21 cellular contexts compared by ENCODE assay signal in the genomic region with DNA sequence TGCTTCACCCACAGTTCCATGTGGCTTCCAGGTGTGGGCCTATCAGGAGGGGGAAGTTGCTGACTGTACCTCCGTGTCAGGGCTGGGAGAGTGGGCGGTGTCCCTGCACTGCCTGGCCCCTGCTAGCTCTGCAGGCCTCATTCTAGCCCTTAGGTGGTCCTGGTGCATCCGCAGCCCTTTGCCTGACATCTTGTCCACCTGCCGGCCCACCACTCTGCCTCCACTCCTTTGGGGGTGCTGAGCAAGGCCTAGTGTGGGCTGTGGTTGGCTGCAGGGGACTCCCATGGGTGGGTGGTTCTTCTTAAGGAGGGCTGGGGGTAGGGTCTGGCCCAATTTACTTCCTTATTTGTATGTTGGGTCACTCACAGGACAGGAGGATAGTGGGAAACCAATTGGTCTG.
A peak's percentile ranks its signal among the peaks of the same experiment; 100 is the strongest.
DNase-seq lines count a peak whose midpoint lies in the region; ATAC-seq, FAIRE-seq and TF ChIP-seq lines count a peak whose summit lies in the region.
"Had no signal": no experiment of that assay in that cellular context is flagged by ENCODE, and none has a peak within 500 bp of the region (broad histone marks: within the 10 kb centered on the region; RNA-seq: fewer than 3 reads in every experiment).

No MANE protein-coding gene starts in this region.

- no peak overlapping the region for H3K27ac Mint-ChIP-seq in activated CD8-positive, alpha-beta memory T cell treated with anti-CD3 and anti-CD28 coated beads, Interleukin-2, amount 10 ng/mL, durations not matched to agents 7 days and 5 days
- no peak overlapping the region for H3K27ac Mint-ChIP-seq in activated CD4-positive, alpha-beta T cell treated with anti-CD3 and anti-CD28 coated beads, Interleukin-2, amount 10 ng/mL, durations not matched to agents 7 days and 5 days

- H3K4me1 Mint-ChIP-seq in activated CD8-positive, alpha-beta memory T cell treated with anti-CD3 and anti-CD28 coated beads, Interleukin-2, amount 10 ng/mL, durations not matched to agents 7 days and 5 days, result no peaks in the 10 kb centered on the region
- no peaks in the 10 kb centered on the region for H3K4me1 Mint-ChIP-seq in activated CD4-positive, alpha-beta T cell treated with anti-CD3 and anti-CD28 coated beads, Interleukin-2, amount 10 ng/mL, durations not matched to agents 7 days and 5 days
- H3K4me1 Mint-ChIP-seq: CD14-positive monocyte had no signal

- TF ChIP-seq POLR2A in suprapubic skin (IDR thresholded peaks at IDR 0.05), result no peak
- TF ChIP-seq POLR2A in GM12892 (IDR thresholded peaks at IDR 0.05; ENCODE audit: low read depth, low read length), result no peak

- no peak for FAIRE-seq in GM12892 (lab: Jason Lieb, UNC)
- FAIRE-seq: H1 had no signal

- no peaks in the 10 kb centered on the region for H3K27me3 Mint-ChIP-seq in activated CD8-positive, alpha-beta memory T cell treated with anti-CD3 and anti-CD28 coated beads, Interleukin-2, amount 10 ng/mL, durations not matched to agents 7 days and 5 days
- no peaks in the 10 kb centered on the region for H3K27me3 Mint-ChIP-seq in activated CD4-positive, alpha-beta T cell treated with anti-CD3 and anti-CD28 coated beads, Interleukin-2, amount 10 ng/mL, durations not matched to agents 7 days and 5 days
- H3K27me3 Mint-ChIP-seq: IgD-negative memory B cell had no signal

- TF ChIP-seq CTCF in WERI-Rb-1 (IDR thresholded peaks at IDR 0.05; ENCODE audit: low read depth, low read length), result no peak
- TF ChIP-seq CTCF in suprapubic skin (IDR thresholded peaks at IDR 0.05), result no peak

- WGBS in suprapubic skin, result 100% methylated on average over 2 of the region's 4 CpGs

- no peaks in the 10 kb centered on the region for H3K36me3 Mint-ChIP-seq in activated CD8-positive, alpha-beta memory T cell treated with anti-CD3 and anti-CD28 coated beads, Interleukin-2, amount 10 ng/mL, durations not matched to agents 7 days and 5 days
- no peaks in the 10 kb centered on the region for H3K36me3 Mint-ChIP-seq in activated CD4-positive, alpha-beta T cell treated with anti-CD3 and anti-CD28 coated beads, Interleukin-2, amount 10 ng/mL, durations not matched to agents 7 days and 5 days (ENCODE audit: low read depth)
- H3K36me3 Mint-ChIP-seq: CD14-positive monocyte, IgD-negative memory B cell had no signal

- H3K27me3 ChIP-seq in WERI-Rb-1 (ENCODE audit: insufficient read depth, low read depth, severe bottlenecking), result no peaks in the 10 kb centered on the region
- no peaks in the 10 kb centered on the region for H3K27me3 ChIP-seq in suprapubic skin

- no peak overlapping the region for H3K4me3 ChIP-seq in WERI-Rb-1 (ENCODE audit: low read depth, low read length)
- H3K4me3 ChIP-seq in suprapubic skin, result no peak overlapping the region

- POLR2A ChIA-PET in activated CD4-positive, alpha-beta T cell treated with anti-CD3 and anti-CD28 coated beads, Interleukin-2, amount 10 ng/mL, durations not matched to agents 7 days and 5 days (lab: Charles Lee), result no interaction called here

- ATAC-seq in activated CD8-positive, alpha-beta memory T cell treated with anti-CD3 and anti-CD28 coated beads, Interleukin-2, amount 10 ng/mL, durations not matched to agents 7 days and 5 days, result no peak
- ATAC-seq in HG02588 (IDR thresholded peaks at IDR 0.05; ENCODE audit: unreplicated experiment), result no peak
- ATAC-seq: HCT116 had no signal

- H3K9me3 ChIP-seq in WERI-Rb-1 (ENCODE audit: severe bottlenecking) (peaks cover 2% of the 10 kb centered on the region), suprapubic skin (no peaks in the 10 kb centered on the region)
- H3K9me3 ChIP-seq: SK-N-SH had no signal

- no peaks in the 10 kb centered on the region for H3K9me3 Mint-ChIP-seq in activated CD8-positive, alpha-beta memory T cell treated with anti-CD3 and anti-CD28 coated beads, Interleukin-2, amount 10 ng/mL, durations not matched to agents 7 days and 5 days (ENCODE audit: low read depth)
- H3K9me3 Mint-ChIP-seq in activated CD4-positive, alpha-beta T cell treated with anti-CD3 and anti-CD28 coated beads, Interleukin-2, amount 10 ng/mL, durations not matched to agents 7 days and 5 days, result no peaks in the 10 kb centered on the region
- H3K9me3 Mint-ChIP-seq: CD14-positive monocyte, IgD-negative memory B cell had no signal

- no peak for TF ChIP-seq EP300 in suprapubic skin (IDR thresholded peaks at IDR 0.05)

- DNase-seq in activated CD8-positive, alpha-beta memory T cell treated with anti-CD3 and anti-CD28 coated beads, Interleukin-2, amount 50 U/mL, for 48 hours, result peak; percentile 46
- DNase-seq in activated CD8-positive, alpha-beta memory T cell treated with anti-CD3 and anti-CD28 coated beads, Interleukin-2, amount 10 ng/mL, durations not matched to agents 7 days and 5 days, result no peak
- DNase-seq in WERI-Rb-1 (no peak), mucosa of gallbladder (ENCODE audit: low spot score) (peak; percentile 0), suprapubic skin (ENCODE audit: low spot score in 2 of 2) (no peak), GM12892 (ENCODE audit: insufficient read length) (no peak)
- DNase-seq in activated CD4-positive, alpha-beta T cell treated with anti-CD3 and anti-CD28 coated beads, Interleukin-2, amount 10 ng/mL, durations not matched to agents 7 days and 5 days, result no peak
- DNase-seq: 8988T, GDM1, MV-4-11, NCI-H1105 treated with DMSO at 0.1 percent for 48 hours, NCI-H2081, NCI-H446, NCI-H526, SHP77, SK-N-SH had no signal

- no peak overlapping the region for H3K4me3 Mint-ChIP-seq in activated CD8-positive, alpha-beta memory T cell treated with anti-CD3 and anti-CD28 coated beads, Interleukin-2, amount 10 ng/mL, durations not matched to agents 7 days and 5 days
- H3K4me3 Mint-ChIP-seq in activated CD4-positive, alpha-beta T cell treated with anti-CD3 and anti-CD28 coated beads, Interleukin-2, amount 10 ng/mL, durations not matched to agents 7 days and 5 days, result no peak overlapping the region
- H3K4me3 Mint-ChIP-seq: CD14-positive monocyte, IgD-negative memory B cell had no signal

- peaks cover 10% of the 10 kb centered on the region for H3K4me1 ChIP-seq in suprapubic skin

- no peaks in the 10 kb centered on the region for H3K36me3 ChIP-seq in WERI-Rb-1
- no peaks in the 10 kb centered on the region for H3K36me3 ChIP-seq in suprapubic skin

- CTCF ChIA-PET in activated CD8-positive, alpha-beta memory T cell treated with anti-CD3 and anti-CD28 coated beads, Interleukin-2, amount 10 ng/mL, durations not matched to agents 7 days and 5 days (lab: Charles Lee), result no interaction called here
- CTCF ChIA-PET in activated CD4-positive, alpha-beta T cell treated with anti-CD3 and anti-CD28 coated beads, Interleukin-2, amount 10 ng/mL, durations not matched to agents 7 days and 5 days (lab: Charles Lee), result no interaction called here

- peak overlapping the region; percentile 41 for H3K27ac ChIP-seq in WERI-Rb-1
- peak overlapping the region; percentile 57 for H3K27ac ChIP-seq in suprapubic skin

Comparison
In these comparisons a context has a peak if more than half of its experiments do, and no peak if none do; other contexts are left out.
1. DNase-seq: peak in activated CD8-positive, alpha-beta memory T cell treated with anti-CD3 and anti-CD28 coated beads, Interleukin-2, amount 50 U/mL, for 48 hours (single experiment) and mucosa of gallbladder (single experiment); none in activated CD8-positive, alpha-beta memory T cell treated with anti-CD3 and anti-CD28 coated beads, Interleukin-2, amount 10 ng/mL, durations not matched to agents 7 days and 5 days (single experiment), WERI-Rb-1 (single experiment), suprapubic skin (0 of 2), activated CD4-positive, alpha-beta T cell treated with anti-CD3 and anti-CD28 coated beads, Interleukin-2, amount 10 ng/mL, durations not matched to agents 7 days and 5 days (single experiment) and GM12892 (single experiment).